ENCODE assay signal across 19 cellular contexts in the genomic region with DNA sequence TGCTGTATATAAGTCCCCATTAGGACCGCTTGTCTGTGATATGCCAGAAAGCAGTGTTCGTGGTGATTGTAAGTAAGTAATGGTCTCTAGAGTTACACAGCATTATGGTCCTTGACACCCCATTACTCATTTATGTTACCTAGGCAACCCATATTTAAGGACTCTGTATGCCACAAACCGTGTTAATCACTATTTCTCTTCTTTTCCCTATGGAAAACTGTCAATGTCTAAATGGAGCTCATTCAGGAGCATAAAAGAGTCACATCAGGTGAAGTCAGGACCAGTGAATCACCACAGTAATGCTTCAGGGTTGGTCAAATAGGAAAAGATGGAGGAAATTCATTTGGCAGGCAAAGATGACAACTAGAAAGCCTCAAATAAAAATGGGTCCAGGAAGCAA.
A peak's percentile ranks its signal among the peaks of the same experiment; 100 is the strongest.
DNase-seq lines count a peak whose midpoint lies in the region; ATAC-seq, FAIRE-seq and TF ChIP-seq lines count a peak whose summit lies in the region.
"Had no signal": no experiment of that assay in that cellular context is flagged by ENCODE, and none has a peak within 500 bp of the region (broad histone marks: within the 10 kb centered on the region; RNA-seq: fewer than 3 reads in every experiment).

No MANE protein-coding gene starts in this region.

- H3K4me3 ChIP-seq in bronchial epithelial cell (ENCODE audit: low read depth, low read length), result no peak overlapping the region
- H3K4me3 ChIP-seq: BLaER1, HAP-1 had no signal

- DNase-seq in NCI-H1417 (lab: John Stamatoyannopoulos, UW) (peak in 2 of 3 experiments; percentile 37 to 43), NCI-H1417 treated with DMSO at 0.1 percent for 48 hours (lab: John Stamatoyannopoulos, UW) (no peak), NCI-H1436 (lab: John Stamatoyannopoulos, UW) (peak; percentile 14), bronchial epithelial cell (ENCODE audit: low read depth) (peak; percentile 0), NCI-H446 (lab: John Stamatoyannopoulos, UW) (no peak)
- DNase-seq: Caco-2; CD4-positive, CD25-positive, alpha-beta regulatory T cell; CD8-positive, alpha-beta T cell; DMS153; DND-41; GOT3; HFFc6 had no signal

- H3K36me3 ChIP-seq in bronchial epithelial cell (ENCODE audit: control insufficient read depth, insufficient read depth, low read length), result no peaks in the 10 kb centered on the region
- H3K36me3 ChIP-seq: BLaER1, HAP-1 had no signal

- ATAC-seq in HG02678 (IDR thresholded peaks at IDR 0.05; ENCODE audit: unreplicated experiment), result no peak
- ATAC-seq: CD8-positive, alpha-beta T cell had no signal

- FAIRE-seq in bronchial epithelial cell (lab: Jason Lieb, UNC), result no peak
- FAIRE-seq: A204.1, G401.6, GM12892, H54 had no signal

- no peak for TF ChIP-seq CTCF in bronchial epithelial cell (IDR thresholded peaks at IDR 0.05; ENCODE audit: insufficient read depth, low read length, severe bottlenecking)

- no peaks in the 10 kb centered on the region for H3K27me3 ChIP-seq in bronchial epithelial cell (ENCODE audit: control insufficient read depth, insufficient read depth, low read length)
- H3K27me3 ChIP-seq: BLaER1 had no signal

Comparison
In these comparisons a context has a peak if more than half of its experiments do, and no peak if none do; other contexts are left out.
1. DNase-seq: peak in NCI-H1417 (2 of 3), NCI-H1436 (single experiment) and bronchial epithelial cell (single experiment); none in NCI-H1417 treated with DMSO at 0.1 percent for 48 hours (single experiment) and NCI-H446 (0 of 2).